ENCODE assay signal across 11 cellular contexts in genomic region chr3:63937661-63938651, GRCh38. TPM values are rescaled to one million over a fixed set of nuclear protein-coding genes. Genes with fewer than 3 reads are reported as not detected.
DNase-seq lines count a peak whose midpoint lies in the region; ATAC-seq and TF ChIP-seq lines count a peak whose summit lies in the region.
"Had no signal": no experiment of that assay in that cellular context is flagged by ENCODE, and none has a peak within 500 bp of the region (broad histone marks: within the 10 kb centered on the region; RNA-seq: fewer than 3 reads in every experiment).

No MANE protein-coding gene starts in this region.

- no peaks in the 10 kb centered on the region for H3K27me3 ChIP-seq in HUES48 (ENCODE audit: control insufficient read depth, insufficient read depth, low read length)

- peaks cover 71% of the 10 kb centered on the region for H3K4me1 Mint-ChIP-seq in activated CD8-positive, alpha-beta T cell treated with anti-CD3 and anti-CD28 coated beads, Interleukin-2, amount 10 ng/mL, durations not matched to agents 7 days and 5 days (ENCODE audit: low read depth)

- H3K36me3 Mint-ChIP-seq in activated CD8-positive, alpha-beta T cell treated with anti-CD3 and anti-CD28 coated beads, Interleukin-2, amount 10 ng/mL, durations not matched to agents 7 days and 5 days (ENCODE audit: low read depth), result peaks cover 39% of the 10 kb centered on the region

- CTCF ChIA-PET in activated CD8-positive, alpha-beta T cell treated with anti-CD3 and anti-CD28 coated beads, Interleukin-2, amount 10 ng/mL, durations not matched to agents 7 days and 5 days (lab: Charles Lee), result interaction anchor here (1.1 kb wide), 2 partner anchors 24 to 56 kb away, joined by 4 read pairs; no protein-coding TSS in a partner anchor

- DNase-seq in GM12865 (ENCODE audit: low read depth) (peak; percentile 72), epithelial cell of prostate (ENCODE audit: low read depth, low spot score) (peak; percentile 61), NCI-H2081 treated with DMSO at 0.1 percent for 48 hours (lab: John Stamatoyannopoulos, UW) (no peak)
- no peak for DNase-seq in activated naive CD4-positive, alpha-beta T cell treated with Interleukin-2 at 50 U/mL for 16 hours
- DNase-seq in activated CD8-positive, alpha-beta T cell treated with anti-CD3 and anti-CD28 coated beads, Interleukin-2, amount 10 ng/mL, durations not matched to agents 7 days and 5 days, result no peak
- no peak for DNase-seq in effector CD8-positive, alpha-beta T cell (lab: John Stamatoyannopoulos, UW)
- DNase-seq: right cardiac atrium had no signal

- no peak for TF ChIP-seq CTCF in GM12865 (IDR thresholded peaks at IDR 0.05; ENCODE audit: insufficient read depth, low read depth, low read length, missing control alignments)

- no peaks in the 10 kb centered on the region for H3K9me3 ChIP-seq in HUES48 (ENCODE audit: control insufficient read depth, insufficient read depth, low read length)
- H3K9me3 ChIP-seq: HAP-1 had no signal

- H3K9ac ChIP-seq in HUES48 (ENCODE audit: low read depth, low read length), result no peak overlapping the region

- no peaks in the 10 kb centered on the region for H3K9me3 Mint-ChIP-seq in activated CD8-positive, alpha-beta T cell treated with anti-CD3 and anti-CD28 coated beads, Interleukin-2, amount 10 ng/mL, durations not matched to agents 7 days and 5 days (ENCODE audit: insufficient read depth)

- H3K27ac Mint-ChIP-seq in activated CD8-positive, alpha-beta T cell treated with anti-CD3 and anti-CD28 coated beads, Interleukin-2, amount 10 ng/mL, durations not matched to agents 7 days and 5 days, result no peak overlapping the region

- POLR2A ChIA-PET in activated CD8-positive, alpha-beta T cell treated with anti-CD3 and anti-CD28 coated beads, Interleukin-2, amount 10 ng/mL, durations not matched to agents 7 days and 5 days (lab: Charles Lee), result no interaction called here

- no peaks in the 10 kb centered on the region for H3K36me3 ChIP-seq in HUES48 (ENCODE audit: control insufficient read depth, insufficient read depth, low read length)
- H3K36me3 ChIP-seq: HAP-1 had no signal

- H3K27me3 Mint-ChIP-seq in activated CD8-positive, alpha-beta T cell treated with anti-CD3 and anti-CD28 coated beads, Interleukin-2, amount 10 ng/mL, durations not matched to agents 7 days and 5 days (ENCODE audit: low read depth), result no peaks in the 10 kb centered on the region

- no peak overlapping the region for H3K4me3 Mint-ChIP-seq in activated CD8-positive, alpha-beta T cell treated with anti-CD3 and anti-CD28 coated beads, Interleukin-2, amount 10 ng/mL, durations not matched to agents 7 days and 5 days

- H3K4me1 ChIP-seq in HUES48 (ENCODE audit: control insufficient read depth, insufficient read depth, low read length), result peaks cover 32% of the 10 kb centered on the region

- H3K4me3 ChIP-seq in GM12865 (ENCODE audit: low read depth, low read length) (no peak overlapping the region), HUES48 (ENCODE audit: low read depth, low read length) (no peak overlapping the region)
- H3K4me3 ChIP-seq: HAP-1 had no signal

- peak overlapping the region; percentile 56 for H3K27ac ChIP-seq in HUES48 (ENCODE audit: low read depth, low read length)
- peak overlapping the region; percentile 10 for H3K27ac ChIP-seq in epithelial cell of prostate

- peak; percentile 75 for ATAC-seq in GM21528 (IDR thresholded peaks at IDR 0.05; ENCODE audit: low FRiP score, unreplicated experiment)
- no peak for ATAC-seq in activated CD8-positive, alpha-beta T cell treated with anti-CD3 and anti-CD28 coated beads, Interleukin-2, amount 10 ng/mL, durations not matched to agents 7 days and 5 days

RNA-seq across cellular contexts. Expression of gene SCAANT1, which starts 25.8 kb away (rescaled TPM):
- not detected for total RNA-seq in activated CD8-positive, alpha-beta T cell treated with anti-CD3 and anti-CD28 coated beads, Interleukin-2, amount 10 ng/mL, durations not matched to agents 7 days and 5 days
- total RNA-seq: astrocyte, right cardiac atrium had no signal

Comparison
In these comparisons a context has a peak if more than half of its experiments do, and no peak if none do; other contexts are left out.
1. DNase-seq: peak in GM12865 (single experiment) and epithelial cell of prostate (single experiment); none in NCI-H2081 treated with DMSO at 0.1 percent for 48 hours (single experiment), activated naive CD4-positive, alpha-beta T cell treated with Interleukin-2 at 50 U/mL for 16 hours (single experiment), activated CD8-positive, alpha-beta T cell treated with anti-CD3 and anti-CD28 coated beads, Interleukin-2, amount 10 ng/mL, durations not matched to agents 7 days and 5 days (single experiment) and effector CD8-positive, alpha-beta T cell (single experiment).